1 cellular context compared by ENCODE assay signal in genomic region chr1:24963099-24963872, GRCh38.
A peak's percentile ranks its signal among the peaks of the same experiment; 100 is the strongest.
TF ChIP-seq lines count a peak whose summit lies in the region.

No MANE protein-coding gene starts in this region.

TF ChIP-seq in GM12878, 131 proteins besides CTCF, POLR2A, EP300 and RAD21 (continued from another document and continues in another):
- TF ChIP-seq ZNF687 (IDR thresholded peaks at IDR 0.05): no peak
- no peak for TF ChIP-seq ZNF622 (IDR thresholded peaks at IDR 0.05)
- TF ChIP-seq BACH1 (IDR thresholded peaks at IDR 0.05; ENCODE audit: borderline replicate concordance): no peak
- TF ChIP-seq IRF5 (IDR thresholded peaks at IDR 0.05; ENCODE audit: borderline replicate concordance): no peak
- TF ChIP-seq ATF3 (IDR thresholded peaks at IDR 0.05; ENCODE audit: borderline replicate concordance, extremely low read depth, low read depth, low read length): no peak
- no peak for TF ChIP-seq NKRF (conservative IDR thresholded peaks at IDR 0.05)
- no peak for TF ChIP-seq SIX5 (IDR thresholded peaks at IDR 0.05; ENCODE audit: low read depth, low read length, severe bottlenecking)
- 0 out of 2 replicates have a peak, but pooled peaks have one; percentile 56 for TF ChIP-seq HSF1 (IDR thresholded peaks at IDR 0.05; ENCODE audit: low read depth, low read length)
- no peak for TF ChIP-seq EED (IDR thresholded peaks at IDR 0.05; ENCODE audit: low read depth)
- TF ChIP-seq NRF1 (conservative IDR thresholded peaks at IDR 0.05; ENCODE audit: low read depth, low read length): no peak
- no peak for TF ChIP-seq PBX3 (IDR thresholded peaks at IDR 0.05; ENCODE audit: insufficient replicate concordance, low read depth, low read length)
- TF ChIP-seq JUND (IDR thresholded peaks at IDR 0.05; ENCODE audit: low read depth, low read length): no peak
- TF ChIP-seq ZNF207 (IDR thresholded peaks at IDR 0.05; ENCODE audit: borderline replicate concordance): no peak
- no peak for TF ChIP-seq POU2F2 (IDR thresholded peaks at IDR 0.05; ENCODE audit: borderline replicate concordance, low read depth, low read length)
- TF ChIP-seq KDM1A (IDR thresholded peaks at IDR 0.05; ENCODE audit: borderline replicate concordance): no peak
- no peak for TF ChIP-seq BCL11A (IDR thresholded peaks at IDR 0.05; ENCODE audit: low read depth, low read length)
- TF ChIP-seq SMC3 (IDR thresholded peaks at IDR 0.05; ENCODE audit: borderline replicate concordance, low read length): peak; percentile 41; the same call in 1 of the 2 replicates
- TF ChIP-seq FOXM1 (IDR thresholded peaks at IDR 0.05; ENCODE audit: low read depth, low read length): no peak
- TF ChIP-seq ATF2 (IDR thresholded peaks at IDR 0.05; ENCODE audit: low read length): no peak
- TF ChIP-seq ZZZ3 (IDR thresholded peaks at IDR 0.05; ENCODE audit: control insufficient read depth, insufficient read length, low read depth): no peak
- no peak for TF ChIP-seq STAT1 (conservative IDR thresholded peaks at IDR 0.05)
- TF ChIP-seq RBBP5 (conservative IDR thresholded peaks at IDR 0.05): no peak
- TF ChIP-seq SMAD1 (IDR thresholded peaks at IDR 0.05; ENCODE audit: low read depth, partially characterized antibody): peak; percentile 43
- no peak for TF ChIP-seq CEBPB (IDR thresholded peaks at IDR 0.05; ENCODE audit: borderline replicate concordance in 1 of 2, low read depth in 2 of 2, low read length in 2 of 2)
- TF ChIP-seq STAT3 (IDR thresholded peaks at IDR 0.05; ENCODE audit: low read depth, low read length): no peak
- TF ChIP-seq TAF1 (IDR thresholded peaks at IDR 0.05; ENCODE audit: borderline replicate concordance, low read depth, low read length): no peak
- no peak for TF ChIP-seq ZSCAN29 (IDR thresholded peaks at IDR 0.05)
- TF ChIP-seq BCLAF1 (IDR thresholded peaks at IDR 0.05): no peak
- no peak for TF ChIP-seq SUPT20H (IDR thresholded peaks at IDR 0.05; ENCODE audit: borderline replicate concordance, control insufficient read depth, low read depth, low read length)
- TF ChIP-seq CBFB (IDR thresholded peaks at IDR 0.05; ENCODE audit: low read depth): no peak
- no peak for TF ChIP-seq ZBTB40 (IDR thresholded peaks at IDR 0.05; ENCODE audit: borderline replicate concordance)
- no peak for TF ChIP-seq PKNOX1 (IDR thresholded peaks at IDR 0.05)
- no peak for TF ChIP-seq FOS (IDR thresholded peaks at IDR 0.05; ENCODE audit: borderline replicate concordance, extremely low read depth, insufficient read length)
- 0 out of 2 replicates have a peak, but pooled peaks have one; percentile 39 for TF ChIP-seq SMAD5 (IDR thresholded peaks at IDR 0.05; ENCODE audit: low read depth)
- TF ChIP-seq YY1 (IDR thresholded peaks at IDR 0.05; ENCODE audit: low read depth, low read length): peak; percentile 56; the same call in 1 of the 2 replicates
- no peak for TF ChIP-seq MEF2B (IDR thresholded peaks at IDR 0.05; ENCODE audit: partially characterized antibody, poor library complexity, severe bottlenecking)
- no peak for TF ChIP-seq NR2C1 (IDR thresholded peaks at IDR 0.05)
- TF ChIP-seq PAX5 (IDR thresholded peaks at IDR 0.05; ENCODE audit: borderline replicate concordance, low read depth, low read length): no peak
- no peak for TF ChIP-seq ZNF217 (IDR thresholded peaks at IDR 0.05)
